1 cellular context compared by ENCODE assay signal in the genomic region with DNA sequence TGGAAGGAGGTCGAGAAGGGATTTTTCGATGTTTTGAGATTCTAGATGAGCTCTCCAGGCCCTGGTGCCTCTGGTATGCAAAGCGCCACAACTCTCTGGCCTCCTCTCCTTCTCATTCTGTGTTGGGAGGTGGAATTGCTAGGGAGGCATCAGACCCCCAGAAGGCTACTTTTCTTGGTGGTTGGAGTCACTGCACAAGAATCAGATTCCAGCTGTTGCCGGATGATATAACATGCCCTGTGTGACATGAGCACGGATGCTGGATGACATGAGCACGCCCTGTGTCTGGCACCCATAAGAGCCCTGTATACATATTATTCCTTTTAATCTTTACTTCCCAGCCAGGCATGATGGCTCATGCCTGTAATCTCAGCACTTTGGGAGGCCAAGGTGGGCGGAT.
TF ChIP-seq lines count a peak whose summit lies in the region.

No MANE protein-coding gene starts in this region.

TF ChIP-seq in K562, 482 proteins besides CTCF, POLR2A, EP300 and RAD21:
- TF ChIP-seq SREBF2 (CRISPR knock-in tag; IDR thresholded peaks at IDR 0.05) (no peak), CBFA2T3 (IDR thresholded peaks at IDR 0.05) (peak; percentile 24; the same call in 1 of the 2 replicates), ZSCAN29 (IDR thresholded peaks at IDR 0.05) (no peak)
